In the genomic region with DNA sequence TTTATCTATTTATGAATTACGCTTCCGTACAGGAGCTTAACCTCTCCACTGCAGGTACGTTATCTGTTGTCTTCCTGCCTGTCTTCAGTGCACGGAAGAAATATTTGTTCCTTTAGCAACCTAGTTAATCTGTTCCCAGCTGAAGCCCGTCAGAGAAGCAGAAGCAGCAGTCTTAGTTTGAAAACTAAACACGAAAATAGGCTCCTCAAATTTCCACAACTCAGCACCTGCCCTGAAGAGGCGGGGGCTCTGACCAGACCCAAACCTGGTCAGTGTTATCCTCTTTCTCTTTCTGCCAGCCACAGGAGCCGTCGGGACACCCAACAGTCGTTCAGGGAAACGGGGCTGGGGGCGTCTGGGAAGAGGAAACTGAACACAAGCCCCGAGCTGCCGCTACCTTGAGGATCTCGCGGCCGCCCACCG, we compare ENCODE assay signal across 8 cellular contexts. TPM values are rescaled to one million over a fixed set of nuclear protein-coding genes. Genes with fewer than 3 reads are reported as not detected.
DNase-seq lines count a peak whose midpoint lies in the region; ATAC-seq and TF ChIP-seq lines count a peak whose summit lies in the region.

No MANE protein-coding gene starts in this region.

- peak overlapping the region; percentile 88 for H3K9ac ChIP-seq in Karpas-422 (ENCODE audit: low read length)

- peak overlapping the region; percentile 96 for H3K4me2 ChIP-seq in Karpas-422 (ENCODE audit: low read depth, low read length, poor library complexity, severe bottlenecking)

- TF ChIP-seq POLR2A in lower leg skin (IDR thresholded peaks at IDR 0.05) = no peak
- TF ChIP-seq POLR2A in uterus (IDR thresholded peaks at IDR 0.05) = no peak

- H3K27me3 ChIP-seq in Karpas-422 (ENCODE audit: low read length) (no peaks in the 10 kb centered on the region), uterus (no peaks in the 10 kb centered on the region)

- in situ Hi-C loops in astrocyte of the cerebellum (cut with HindIII; ENCODE audit: low sequenced_read_pairs) = no loop called here

- H3K9me2 ChIP-seq in Karpas-422 (replicated peaks; ENCODE audit: insufficient read depth, low read length) = no peaks in the 10 kb centered on the region

- WGBS in lower leg skin, 2 donors = 0 to 1% methylated on average over 18 of the region's 18 CpGs

- H3K27ac ChIP-seq in Karpas-422 (ENCODE audit: low read length) (peak overlapping the region; percentile 91), uterus (peak overlapping the region; percentile 97 to 98)

- DNase-seq in GM12865 (ENCODE audit: low read depth) = no peak
- no peak for DNase-seq in Karpas-422
- DNase-seq in astrocyte of the cerebellum (ENCODE audit: low read depth) = no peak
- no peak for DNase-seq in lower leg skin (ENCODE audit: low spot score in 2 of 2)
- DNase-seq in uterus = no peak
- DNase-seq in DMS 273 treated with DMSO at 0.1 percent for 48 hours (lab: John Stamatoyannopoulos, UW) = no peak
- no peak for DNase-seq in cerebellar nuclear complex (lab: John Stamatoyannopoulos, UW)

- H3K4me3 ChIP-seq in GM12865 (ENCODE audit: low read depth, low read length) (peak overlapping the region; percentile 89), Karpas-422 (ENCODE audit: low read length) (peak overlapping the region; percentile 89), astrocyte of the cerebellum (ENCODE audit: low read depth, low read length) (peak overlapping the region; percentile 65), lower leg skin (ENCODE audit: low read depth, poor library complexity, severe bottlenecking) (peak overlapping the region; percentile 58), uterus (peak overlapping the region; percentile 68 to 92)

- peak overlapping the region; percentile 84; the same call in 1 of the 2 replicates for H2AFZ ChIP-seq in Karpas-422 (ENCODE audit: low read length)

- H4K20me1 ChIP-seq in Karpas-422 (ENCODE audit: insufficient read depth, low read depth, low read length) = no peaks in the 10 kb centered on the region

- peaks cover 88% of the 10 kb centered on the region for H3K79me2 ChIP-seq in Karpas-422 (ENCODE audit: low read length)

- H3K4me1 ChIP-seq in Karpas-422 (ENCODE audit: low read length) (peaks cover 41% of the 10 kb centered on the region), uterus (peaks cover 7 to 9% of the 10 kb centered on the region in 2 donors)

- peak; percentile 4 for ATAC-seq in GM21619 (IDR thresholded peaks at IDR 0.05; ENCODE audit: unreplicated experiment)

- H3K9me3 ChIP-seq in Karpas-422 (ENCODE audit: low read length) (no peaks in the 10 kb centered on the region), uterus (no peaks in the 10 kb centered on the region)

- TF ChIP-seq CTCF in GM12865 (IDR thresholded peaks at IDR 0.05; ENCODE audit: insufficient read depth, low read depth, low read length, missing control alignments) = no peak
- no peak for TF ChIP-seq CTCF in astrocyte of the cerebellum (IDR thresholded peaks at IDR 0.05; ENCODE audit: low read depth, low read length, missing control alignments)
- no peak for TF ChIP-seq CTCF in lower leg skin (IDR thresholded peaks at IDR 0.05)
- no peak for TF ChIP-seq CTCF in uterus (IDR thresholded peaks at IDR 0.05)

- intact Hi-C loops in lower leg skin (cut with DNase I; ENCODE audit: low total_unique reads) = no loop called here
- intact Hi-C loops in uterus (cut with DNase I; ENCODE audit: low total_unique reads) = no loop called here

- H3K36me3 ChIP-seq in Karpas-422 (ENCODE audit: insufficient read depth, low read length) (peaks cover 37% of the 10 kb centered on the region), uterus (no peaks in the 10 kb centered on the region)

RNA-seq across cellular contexts. Expression of gene NUDCD2, which starts 0.4 kb away (rescaled TPM):
- total RNA-seq in Karpas-422 (2014; rRNA removed; shearing (Covaris generic); ENCODE audit: low replicate concordance) = 15.5 and 29.4 TPM in 2 replicates
- total RNA-seq in lower leg skin = 1 to 10 TPM; 3.1 to 8.5 (median 6.7) TPM
- total RNA-seq in uterus = 10 to 100 TPM in 2 of 4 donors, 1 to 10 TPM in 2; 7.6 to 24.8 (median 9.8) TPM

RNA-seq across cellular contexts. Expression of gene HMMR, which starts 1.0 kb away (rescaled TPM):
- total RNA-seq in Karpas-422 (2014; rRNA removed; shearing (Covaris generic); ENCODE audit: low replicate concordance) = 37.6 and 80.5 TPM in 2 replicates
- total RNA-seq in lower leg skin (1 to 10 TPM; 2.6 to 4.3 (median 3.0) TPM), uterus (10 to 100 TPM in 1 of 4 donors, not detected in 3; 13.8 TPM)

RNA-seq across cellular contexts. Expression of gene CCNG1, which starts 22.1 kb away (rescaled TPM):
- total RNA-seq in Karpas-422 (2014; rRNA removed; shearing (Covaris generic); ENCODE audit: low replicate concordance) = 109 and 270 TPM in 2 replicates
- 10 to 100 TPM; 46.4 to 92.3 (median 64.9) TPM for total RNA-seq in lower leg skin
- 100 to 1,000 TPM in 3 of 4 donors, 10 to 100 TPM in 1; 83.5 to 210 (median 141) TPM for total RNA-seq in uterus

RNA-seq across cellular contexts. Expression of gene MAT2B, which starts 45.9 kb away (rescaled TPM):
- 47.6 and 72.5 TPM in 2 replicates for total RNA-seq in Karpas-422 (2014; rRNA removed; shearing (Covaris generic); ENCODE audit: low replicate concordance)
- 10 to 100 TPM; 34.9 to 50.1 (median 44.8) TPM for total RNA-seq in lower leg skin
- total RNA-seq in uterus = 10 to 100 TPM; 40.0 to 93.1 (median 63.2) TPM
